Comparison of ENCODE assay signal across 12 cellular contexts in genomic region chr9:35962126-35962906, GRCh38. TPM values are rescaled to one million over a fixed set of nuclear protein-coding genes. Genes with fewer than 3 reads are reported as not detected.
DNase-seq lines count a peak whose midpoint lies in the region; ATAC-seq and TF ChIP-seq lines count a peak whose summit lies in the region.
"Had no signal": no experiment of that assay in that cellular context is flagged by ENCODE, and none has a peak within 500 bp of the region (broad histone marks: within the 10 kb centered on the region; RNA-seq: fewer than 3 reads in every experiment).

No MANE protein-coding gene starts in this region.

- no peak overlapping the region for H3K27ac ChIP-seq in WERI-Rb-1
- peak overlapping the region in 1 of 5 donors; percentile 37 for H3K27ac ChIP-seq in stomach

- intact Hi-C loops in Right ventricle myocardium superior (cut with DNase I), result no loop called here
- intact Hi-C loops in stomach (cut with DNase I; ENCODE audit: low total_unique reads), result no loop called here

- peaks cover 2% of the 10 kb centered on the region; the same call in 1 of the 2 replicates for H3K27me3 ChIP-seq in H7 (ENCODE audit: control insufficient read depth, insufficient read depth, low read length)
- no peaks in the 10 kb centered on the region for H3K27me3 ChIP-seq in WERI-Rb-1 (ENCODE audit: insufficient read depth, low read depth, severe bottlenecking)
- peaks cover 0 to 10% (median 0%) of the 10 kb centered on the region in 3 donors for H3K27me3 ChIP-seq in stomach

- ATAC-seq in Right ventricle myocardium superior (ENCODE audit: poor library complexity) (peak; percentile 70), HG02970 (IDR thresholded peaks at IDR 0.05; ENCODE audit: low FRiP score, unreplicated experiment) (no peak)
- ATAC-seq: GM12878 had no signal

- 44 to 76% (median 60%) methylated on average over 21 to 23 of the region's 23 CpGs for WGBS in stomach, 5 donors

- H3K36me3 ChIP-seq in H7 (replicated peaks; ENCODE audit: control insufficient read depth, insufficient read depth, low read length) (no peaks in the 10 kb centered on the region), WERI-Rb-1 (no peaks in the 10 kb centered on the region), stomach (no peaks in the 10 kb centered on the region)

- H3K9me3 ChIP-seq in WERI-Rb-1 (ENCODE audit: severe bottlenecking) (no peaks in the 10 kb centered on the region), stomach (no peaks in the 10 kb centered on the region)

- H3K4me3 ChIP-seq in H7 (ENCODE audit: insufficient read depth, low read depth, low read length), result no peak overlapping the region
- H3K4me3 ChIP-seq in WERI-Rb-1 (ENCODE audit: low read depth, low read length), result no peak overlapping the region
- H3K4me3 ChIP-seq in skeletal muscle cell (ENCODE audit: low read depth, low read length), result peak overlapping the region; percentile 35
- no peak overlapping the region for H3K4me3 ChIP-seq in stomach
- H3K4me3 ChIP-seq: GM12878, lung had no signal

- DNase-seq in H7 (peak; percentile 76), WERI-Rb-1 (peak; percentile 48), Right ventricle myocardium superior (peak; percentile 54), skeletal muscle cell (ENCODE audit: low read depth) (peak; percentile 48), ureter (ENCODE audit: low spot score) (no peak), NCI-H128 (lab: John Stamatoyannopoulos, UW; ENCODE audit: unreplicated experiment) (no peak), stomach (no peak)
- DNase-seq: cortex of kidney; stimulated activated CD4-positive, alpha-beta T cell treated with anti-CD3 and anti-CD28 coated beads, Interleukin-4, amount 100 ng/mL, for 24 hours had no signal

- H3K4me1 ChIP-seq in stomach, result peaks cover 0 to 11% (median 8%) of the 10 kb centered on the region in 4 donors

- no peak for TF ChIP-seq POLR2A in stomach (IDR thresholded peaks at IDR 0.05)

- TF ChIP-seq CTCF in WERI-Rb-1 (IDR thresholded peaks at IDR 0.05; ENCODE audit: low read depth, low read length) (no peak), stomach (IDR thresholded peaks at IDR 0.05) (no peak)

- no peak for TF ChIP-seq EP300 in stomach (IDR thresholded peaks at IDR 0.05)

RNA-seq across cellular contexts. Expression of gene OR2S2, which starts 4.4 kb away (rescaled TPM):
- not detected in 2 replicates for total RNA-seq in H7 (2014; rRNA removed; shearing (Covaris generic))
- total RNA-seq in Right ventricle myocardium superior, result not detected
- total RNA-seq in ureter, result not detected
- not detected for total RNA-seq in stomach
- polyA plus RNA-seq in stomach, result not detected
- total RNA-seq: GM12878, lung had no signal
- polyA plus RNA-seq: GM12878, lung had no signal

RNA-seq across cellular contexts. Expression of gene SPAAR, which starts 53.0 kb away (rescaled TPM):
- 0.07 TPM in 1 of 2 replicates, not detected in the other for total RNA-seq in H7 (2014; rRNA removed; shearing (Covaris generic))
- total RNA-seq in Right ventricle myocardium superior, result 8.3 TPM
- 1.9 TPM for total RNA-seq in ureter
- total RNA-seq in stomach, result 1 to 10 TPM in 2 of 5 donors, not detected in 3; 1.2 to 2.4 TPM
- under 1 TPM; 0.30 to 0.92 (median 0.68) TPM for polyA plus RNA-seq in stomach
- total RNA-seq: GM12878 had no signal
- polyA plus RNA-seq: GM12878 had no signal

RNA-seq across cellular contexts. Expression of gene HRCT1, which starts 56.3 kb away (rescaled TPM):
- total RNA-seq in H7 (2014; rRNA removed; shearing (Covaris generic)), result 0.21 TPM in 1 of 2 replicates, not detected in the other
- 7.4 TPM for total RNA-seq in Right ventricle myocardium superior
- 7.2 TPM for total RNA-seq in ureter
- 10 to 100 TPM in 1 of 5 donors, 1 to 10 TPM in 2, under 1 TPM in 1, not detected in 1; 0.92 to 28.7 (median 7.7) TPM for total RNA-seq in stomach
- 1 to 10 TPM in 1 of 3 donors, under 1 TPM in 1, not detected in 1; 0.50 to 4.3 TPM for polyA plus RNA-seq in stomach
- total RNA-seq: GM12878 had no signal
- polyA plus RNA-seq: GM12878 had no signal

Comparison
In these comparisons a context has a peak if more than half of its experiments do, and no peak if none do; other contexts are left out.
1. DNase-seq: peak in H7 (single experiment), WERI-Rb-1 (single experiment), Right ventricle myocardium superior (single experiment) and skeletal muscle cell (single experiment); none in ureter (single experiment), NCI-H128 (single experiment) and stomach (single experiment).